20 cellular contexts compared by ENCODE assay signal in genomic region chr18:64094210-64094609, GRCh38.
"Had no signal": no experiment of that assay in that cellular context is flagged by ENCODE, and none has a peak within 500 bp of the region (broad histone marks: within the 10 kb centered on the region; RNA-seq: fewer than 3 reads in every experiment).

No MANE protein-coding gene starts in this region.

- H3K36me3 ChIP-seq: MG63, SJSA1 had no signal

- H3K27me3 ChIP-seq: MG63, SJSA1 had no signal

- DNase-seq: IMR-90, Karpas-422, KG1, MG63, NCI-H1092 treated with DMSO at 0.1 percent for 48 hours, NCI-H1436, NCI-H187, NCI-H2029, NCI-H2081 treated with DMSO at 0.1 percent for 48 hours, NCI-H226, NCI-H446, NCI-H510A, NCI-H524 treated with DMSO at 0.1 percent for 48 hours, NCI-H82, Right ventricle myocardium superior, RPMI8226, SIG-M5 had no signal

- ATAC-seq: HepG2 had no signal

- H3K4me1 ChIP-seq: SJSA1 had no signal

- H3K27ac ChIP-seq: SJSA1, SK-N-MC had no signal

- H3K9me3 ChIP-seq: MG63, SJSA1 had no signal

- H3K4me3 ChIP-seq: MG63, SJSA1, SK-N-MC had no signal
